Comparison of ENCODE assay signal across 9 cellular contexts in genomic region chr7:4830176-4830575, GRCh38. TPM values are rescaled to one million over a fixed set of nuclear protein-coding genes. Genes with fewer than 3 reads are reported as not detected.
A peak's percentile ranks its signal among the peaks of the same experiment; 100 is the strongest.
DNase-seq lines count a peak whose midpoint lies in the region; ATAC-seq, FAIRE-seq and TF ChIP-seq lines count a peak whose summit lies in the region.
"Had no signal": no experiment of that assay in that cellular context is flagged by ENCODE, and none has a peak within 500 bp of the region (broad histone marks: within the 10 kb centered on the region; RNA-seq: fewer than 3 reads in every experiment).

No MANE protein-coding gene starts in this region.

- no peak overlapping the region for H3K9ac ChIP-seq in fibroblast of lung (ENCODE audit: insufficient read depth, low read length)

- H3K36me3 ChIP-seq in fibroblast of lung (ENCODE audit: control insufficient read depth, insufficient read depth, low read length) (no peaks in the 10 kb centered on the region), upper lobe of right lung (no peaks in the 10 kb centered on the region)
- H3K36me3 ChIP-seq: neutrophil had no signal

- DNase-seq in ACHN (peak; percentile 71), GM12892 (ENCODE audit: insufficient read length) (no peak), NCI-H524 (lab: John Stamatoyannopoulos, UW) (peak; percentile 29 to 83), fibroblast of lung (ENCODE audit: low read depth in 2 of 2) (peak; percentile 48 to 65), neural crest cell (ENCODE audit: low read depth, low spot score) (peak; percentile 74), upper lobe of right lung (peak; percentile 84)
- DNase-seq in activated CD8-positive, alpha-beta memory T cell treated with anti-CD3 and anti-CD28 coated beads, Interleukin-2, amount 50 U/mL, for 1 hour (ENCODE audit: extremely low read depth), result peak; percentile 8

- H3K9me3 ChIP-seq in fibroblast of lung (ENCODE audit: control insufficient read depth, insufficient read depth, low read depth, low read length) (no peaks in the 10 kb centered on the region), upper lobe of right lung (no peaks in the 10 kb centered on the region)
- H3K9me3 ChIP-seq: neutrophil had no signal

- TF ChIP-seq POLR2A in GM12892 (IDR thresholded peaks at IDR 0.05; ENCODE audit: low read depth, low read length), result no peak

- H3K9me3 Mint-ChIP-seq in neural crest cell, result no peaks in the 10 kb centered on the region

- H3K4me3 Mint-ChIP-seq in neural crest cell, result no peak overlapping the region

- peak; percentile 80 to 90 for TF ChIP-seq CTCF in fibroblast of lung (conservative IDR thresholded peaks at IDR 0.05 in 1 of 2, IDR thresholded peaks at IDR 0.05 in 1 of 2; ENCODE audit: low read depth in 1 of 2, low read length in 2 of 2)
- TF ChIP-seq CTCF in neural crest cell (conservative IDR thresholded peaks at IDR 0.05), result peak; percentile 83
- peak; percentile 83 for TF ChIP-seq CTCF in upper lobe of right lung (IDR thresholded peaks at IDR 0.05)

- H3K27ac ChIP-seq in fibroblast of lung (ENCODE audit: insufficient read depth, low read length) (no peak overlapping the region), upper lobe of right lung (no peak overlapping the region)
- H3K27ac ChIP-seq: neutrophil had no signal

- H2AFZ ChIP-seq in fibroblast of lung (ENCODE audit: low read length), result no peak overlapping the region

- H3K4me1 ChIP-seq in fibroblast of lung (ENCODE audit: control insufficient read depth, extremely low read depth, insufficient read depth, low read length) (no peaks in the 10 kb centered on the region), upper lobe of right lung (no peaks in the 10 kb centered on the region)

- ATAC-seq in upper lobe of right lung (peak; percentile 95), HG02981 (IDR thresholded peaks at IDR 0.05; ENCODE audit: unreplicated experiment) (no peak)

- H3K36me3 Mint-ChIP-seq in neural crest cell (ENCODE audit: low read depth), result no peaks in the 10 kb centered on the region

- H3K27me3 ChIP-seq in fibroblast of lung (ENCODE audit: control insufficient read depth, insufficient read depth, low read length) (no peaks in the 10 kb centered on the region), upper lobe of right lung (no peaks in the 10 kb centered on the region)
- H3K27me3 ChIP-seq: neutrophil had no signal

- no peaks in the 10 kb centered on the region for H4K20me1 ChIP-seq in fibroblast of lung (ENCODE audit: control insufficient read depth, extremely low read depth, insufficient read depth, low read length)

- in situ Hi-C loops in ACHN (cut with HindIII; ENCODE audit: low pct_ligation_motif_present, low pct_unique_long_range_greater_than_20kb, low sequenced_read_pairs), result no loop called here

- peaks cover 6% of the 10 kb centered on the region for H3K4me1 Mint-ChIP-seq in neural crest cell

- H3K27ac Mint-ChIP-seq in neural crest cell (ENCODE audit: unreplicated experiment), result no peak overlapping the region

- no peak overlapping the region for H3K4me2 ChIP-seq in fibroblast of lung (ENCODE audit: extremely low read depth, insufficient read depth, low read length)

- H3K79me2 ChIP-seq in fibroblast of lung (ENCODE audit: control insufficient read depth, insufficient read depth, low read length), result no peaks in the 10 kb centered on the region

- peak; percentile 33 for FAIRE-seq in GM12892 (lab: Jason Lieb, UNC)

- no peaks in the 10 kb centered on the region for H3K27me3 Mint-ChIP-seq in neural crest cell (ENCODE audit: low read depth)

- intact Hi-C loops in upper lobe of right lung (cut with DNase I), result loop anchor here (10.0 kb wide), 1 partner anchor 55 kb away; the partner anchor contains the start of gene RADIL

- H3K4me3 ChIP-seq in fibroblast of lung (replicated peaks in 1 of 4; ENCODE audit: control extremely low read depth in 1 of 4, insufficient read depth in 1 of 4, low read depth in 3 of 4, low read length in 4 of 4) (no peak overlapping the region), upper lobe of right lung (no peak overlapping the region)

RNA-seq across cellular contexts. Expression of gene PAPOLB, which starts 31.7 kb away (rescaled TPM):
- polyA plus RNA-seq in GM12892 (2012; ENCODE audit: missing spikeins), result not detected
- total RNA-seq in fibroblast of lung (under 0.01 TPM in 2 replicates), neural crest cell (0.23 and 0.26 TPM in 2 replicates), upper lobe of right lung (0.38 TPM)
- polyA plus RNA-seq in fibroblast of lung, result 0.01 and 0.02 TPM in 2 replicates
- polyA plus RNA-seq in fibroblast of lung (2012), result not detected in 2 replicates
- not detected in 2 replicates for polyA minus RNA-seq in fibroblast of lung (ENCODE audit: low replicate concordance)

RNA-seq across cellular contexts. Expression of gene RADIL, which starts 53.3 kb away (rescaled TPM):
- not detected for polyA plus RNA-seq in GM12892 (2012; ENCODE audit: missing spikeins)
- total RNA-seq in fibroblast of lung (0.33 and 0.51 TPM in 2 replicates), neural crest cell (12.2 and 13.8 TPM in 2 replicates), upper lobe of right lung (7.3 TPM)
- 0.32 and 0.85 TPM in 2 replicates for polyA plus RNA-seq in fibroblast of lung
- 0.43 and 1.1 TPM in 2 replicates for polyA plus RNA-seq in fibroblast of lung (2012)
- polyA minus RNA-seq in fibroblast of lung (ENCODE audit: low replicate concordance), result 0.33 and 0.82 TPM in 2 replicates

RNA-seq across cellular contexts. Expression of gene AP5Z1, which starts 54.8 kb away (rescaled TPM):
- 13.9 TPM for polyA plus RNA-seq in GM12892 (2012; ENCODE audit: missing spikeins)
- 27.5 and 32.2 TPM in 2 replicates for total RNA-seq in fibroblast of lung
- 11.1 and 13.8 TPM in 2 replicates for polyA plus RNA-seq in fibroblast of lung
- polyA plus RNA-seq in fibroblast of lung (2012), result 25.2 and 33.2 TPM in 2 replicates
- 13.3 and 20.7 TPM in 2 replicates for polyA minus RNA-seq in fibroblast of lung (ENCODE audit: low replicate concordance)
- 31.2 and 37.6 TPM in 2 replicates for total RNA-seq in neural crest cell
- 48.9 TPM for total RNA-seq in upper lobe of right lung
